26 cellular contexts compared by ENCODE assay signal in the genomic region with DNA sequence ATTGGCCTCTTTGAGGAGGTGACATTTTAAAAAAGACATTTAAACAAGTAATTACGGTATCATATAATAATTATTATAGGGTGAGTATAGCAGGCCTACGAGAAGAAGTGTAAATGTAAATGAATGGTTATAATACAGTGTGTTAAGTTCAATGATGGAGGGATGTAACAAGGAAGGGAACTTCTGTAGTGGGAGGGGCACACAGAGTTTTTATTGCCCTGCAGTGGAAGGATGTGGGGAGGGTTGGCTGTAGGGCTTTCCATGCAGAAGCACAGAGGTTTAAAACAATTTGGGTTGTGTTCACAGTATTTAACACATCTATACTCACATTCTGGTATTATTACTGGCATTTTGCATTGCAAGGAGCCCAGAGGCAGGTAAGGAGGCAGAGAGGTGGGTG.
"Had no signal": no experiment of that assay in that cellular context is flagged by ENCODE, and none has a peak within 500 bp of the region (broad histone marks: within the 10 kb centered on the region; RNA-seq: fewer than 3 reads in every experiment).

No MANE protein-coding gene starts in this region.

- H3K27ac ChIP-seq: adrenal gland, ascending aorta, brain microvascular endothelial cell, left lung had no signal

- DNase-seq: activated CD4-positive, alpha-beta T cell treated with anti-CD3 and anti-CD28 coated beads for 4 hours; activated CD4-positive, alpha-beta T cell treated with anti-CD3 and anti-CD28 coated beads, Interleukin-2, amount 50 U/mL, for 48 hours; activated CD4-positive, CD25-positive, alpha-beta regulatory T cell; activated effector memory CD4-positive, alpha-beta T cell treated with Interleukin-2 at 50 U/mL for 16 hours; activated naive CD4-positive, alpha-beta T cell treated with anti-CD3 and anti-CD28 coated beads, Interleukin-2, amount 10 ng/mL, durations not matched to agents 7 days and 5 days; activated T-cell treated with anti-CD3 and anti-CD28 coated beads, Interleukin-2, amount 50 U/mL, for 72 hours; adrenal gland; brain microvascular endothelial cell; caudate nucleus; effector memory CD4-positive, alpha-beta T cell; glutamatergic neuron; immature natural killer cell; left lung; naive thymus-derived CD4-positive, alpha-beta T cell; occipital lobe; small intestine; stimulated activated CD4-positive, alpha-beta T cell treated with anti-CD3 and anti-CD28 coated beads, Interleukin-2, amount 100 ng/mL, for 24 hours; stimulated activated naive CD8-positive, alpha-beta T cell treated with anti-CD3 and anti-CD28 coated beads, Interleukin-15, amount 100 ng/mL, for 72 hours; transverse colon had no signal

- H3K4me3 ChIP-seq: adrenal gland, ascending aorta, hepatocyte, left lung, lung, transverse colon had no signal

- H3K9me3 ChIP-seq: adrenal gland, ascending aorta, left lung, transverse colon had no signal

- H3K27ac Mint-ChIP-seq: activated naive CD4-positive, alpha-beta T cell treated with anti-CD3 and anti-CD28 coated beads, Interleukin-2, amount 10 ng/mL, durations not matched to agents 7 days and 5 days; activated T-cell treated with anti-CD3 and anti-CD28 coated beads, Interleukin-2, amount 50 U/mL, for 72 hours; naive thymus-derived CD4-positive, alpha-beta T cell; stimulated activated effector memory CD8-positive, alpha-beta T cell treated with anti-CD3 and anti-CD28 coated beads, Interleukin-12 subunit alpha, Interleukin-12 subunit beta, amount 100 ng/mL, for 72 hours had no signal

- H3K4me3 Mint-ChIP-seq: activated naive CD4-positive, alpha-beta T cell treated with anti-CD3 and anti-CD28 coated beads, Interleukin-2, amount 10 ng/mL, durations not matched to agents 7 days and 5 days; activated T-cell treated with anti-CD3 and anti-CD28 coated beads, Interleukin-2, amount 50 U/mL, for 72 hours; immature natural killer cell; naive thymus-derived CD4-positive, alpha-beta T cell; neural crest cell; stimulated activated naive CD8-positive, alpha-beta T cell treated with anti-CD3 and anti-CD28 coated beads, Interleukin-15, amount 100 ng/mL, for 72 hours had no signal

- ATAC-seq: activated T-cell treated with anti-CD3 and anti-CD28 coated beads, Interleukin-2, amount 50 U/mL, for 72 hours; esophagus mucosa; left lung; naive thymus-derived CD4-positive, alpha-beta T cell; sciatic nerve; stimulated activated effector memory CD8-positive, alpha-beta T cell treated with anti-CD3 and anti-CD28 coated beads, Interleukin-12 subunit alpha, Interleukin-12 subunit beta, amount 100 ng/mL, for 72 hours; stimulated activated naive CD8-positive, alpha-beta T cell treated with anti-CD3 and anti-CD28 coated beads, Interleukin-15, amount 100 ng/mL, for 72 hours had no signal

- H3K4me2 ChIP-seq: hepatocyte had no signal

- H3K27me3 ChIP-seq: adrenal gland, ascending aorta, brain microvascular endothelial cell, hepatocyte, left lung, transverse colon had no signal

- H3K36me3 Mint-ChIP-seq: activated naive CD4-positive, alpha-beta T cell treated with anti-CD3 and anti-CD28 coated beads, Interleukin-2, amount 10 ng/mL, durations not matched to agents 7 days and 5 days; immature natural killer cell; stimulated activated effector memory CD8-positive, alpha-beta T cell treated with anti-CD3 and anti-CD28 coated beads, Interleukin-12 subunit alpha, Interleukin-12 subunit beta, amount 100 ng/mL, for 72 hours had no signal

- H3K36me3 ChIP-seq: adrenal gland, ascending aorta, brain microvascular endothelial cell, left lung, transverse colon had no signal

- H3K27me3 Mint-ChIP-seq: activated naive CD4-positive, alpha-beta T cell treated with anti-CD3 and anti-CD28 coated beads, Interleukin-2, amount 10 ng/mL, durations not matched to agents 7 days and 5 days; naive thymus-derived CD4-positive, alpha-beta T cell; stimulated activated naive CD8-positive, alpha-beta T cell treated with anti-CD3 and anti-CD28 coated beads, Interleukin-15, amount 100 ng/mL, for 72 hours had no signal
